In the genomic region with DNA sequence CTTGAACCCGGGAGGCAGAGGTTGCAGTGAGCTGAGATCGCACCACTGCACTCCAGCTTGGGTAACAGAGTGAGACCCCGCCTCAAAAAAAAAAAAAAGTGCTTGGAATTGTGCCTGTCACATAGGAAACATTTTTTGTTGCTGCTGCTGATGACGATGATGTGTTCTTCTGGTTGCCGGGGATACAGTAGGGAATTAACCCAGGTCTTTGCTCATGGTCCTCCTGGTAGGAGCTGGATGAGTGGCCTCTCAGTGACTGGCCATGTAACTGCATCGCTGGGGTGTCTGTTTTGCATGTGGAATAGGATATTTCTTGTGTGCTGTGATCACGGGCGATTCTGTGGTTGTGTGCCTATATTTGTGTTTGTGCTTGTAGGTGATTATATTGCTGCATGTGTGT, we compare ENCODE assay signal across 21 cellular contexts. TPM values are rescaled to one million over a fixed set of nuclear protein-coding genes. Genes with fewer than 3 reads are reported as not detected.
A peak's percentile ranks its signal among the peaks of the same experiment; 100 is the strongest.
DNase-seq lines count a peak whose midpoint lies in the region; ATAC-seq and TF ChIP-seq lines count a peak whose summit lies in the region.
"Had no signal": no experiment of that assay in that cellular context is flagged by ENCODE, and none has a peak within 500 bp of the region (broad histone marks: within the 10 kb centered on the region; RNA-seq: fewer than 3 reads in every experiment).

No MANE protein-coding gene starts in this region.

- no peak overlapping the region for H3K27ac Mint-ChIP-seq in activated T-helper 1 cell treated with anti-CD3 and anti-CD28 coated beads, Interleukin-12 subunit alpha, Interleukin-12 subunit beta, Interleukin-2, Interleukin-4 antibody, amounts not matched to agents 30 ng/mL and 10 ng/mL and 1 ng/mL, durations not matched to agents 14 hours and 24 hours and 36 hours
- no peak overlapping the region for H3K27ac Mint-ChIP-seq in osteocyte (ENCODE audit: unreplicated experiment)

- H3K27me3 ChIP-seq in GM23248 (replicated peaks; ENCODE audit: insufficient read depth) (no peaks in the 10 kb centered on the region), aorta (ENCODE audit: control insufficient read depth in 1 of 2, insufficient read depth in 2 of 2, low read length in 1 of 2) (no peaks in the 10 kb centered on the region)

- H3K4me3 Mint-ChIP-seq in activated T-helper 1 cell treated with anti-CD3 and anti-CD28 coated beads, Interleukin-12 subunit alpha, Interleukin-12 subunit beta, Interleukin-2, Interleukin-4 antibody, amounts not matched to agents 30 ng/mL and 10 ng/mL and 1 ng/mL, durations not matched to agents 14 hours and 24 hours and 36 hours = peak overlapping the region; percentile 8
- no peak overlapping the region for H3K4me3 Mint-ChIP-seq in osteocyte (ENCODE audit: unreplicated experiment)

- H3F3A ChIP-seq in GM23248 (ENCODE audit: insufficient read depth) = no peaks in the 10 kb centered on the region

- no peaks in the 10 kb centered on the region for H3K79me2 ChIP-seq in GM23248 (ENCODE audit: insufficient read depth)

- intact Hi-C loops in activated T-helper 1 cell treated with anti-CD3 and anti-CD28 coated beads, Interleukin-12 subunit alpha, Interleukin-12 subunit beta, Interleukin-2, Interleukin-4 antibody, amounts not matched to agents 30 ng/mL and 10 ng/mL and 1 ng/mL, durations not matched to agents 14 hours and 24 hours and 36 hours (cut with micrococcal nuclease) = no loop called here
- intact Hi-C loops in aorta (cut with DNase I) = loop anchor here in 1 of 2 donors (5.0 kb wide), 1 partner anchor 67 kb away; a partner anchor contains a TSS

- H3K36me3 Mint-ChIP-seq in activated T-helper 1 cell treated with anti-CD3 and anti-CD28 coated beads, Interleukin-12 subunit alpha, Interleukin-12 subunit beta, Interleukin-2, Interleukin-4 antibody, amounts not matched to agents 30 ng/mL and 10 ng/mL and 1 ng/mL, durations not matched to agents 14 hours and 24 hours and 36 hours (ENCODE audit: low read depth) = peaks cover 3% of the 10 kb centered on the region
- H3K36me3 Mint-ChIP-seq in osteocyte (ENCODE audit: unreplicated experiment) = no peaks in the 10 kb centered on the region

- H3K4me2 ChIP-seq in GM23248 (ENCODE audit: unreplicated experiment) = no peak overlapping the region
- H3K4me2 ChIP-seq: PC-9 had no signal

- 56 to 63% methylated on average over 8 of the region's 8 CpGs for WGBS in GM23248 (ENCODE audit: low coverage in 1 of 2, low lambda C conversion rate in 2 of 2, missing lambda C conversion rate in 2 of 2), 2 experiments
- WGBS in aorta, 2 donors = 83 to 89% methylated on average over 8 of the region's 8 CpGs

- TF ChIP-seq CTCF in osteocyte (IDR thresholded peaks at IDR 0.05) = no peak

- H3K27ac ChIP-seq in GM23248 (no peak overlapping the region), aorta (ENCODE audit: low read depth in 1 of 2, low read length in 2 of 2) (no peak overlapping the region)
- H3K27ac ChIP-seq: PC-9, SJSA1 had no signal

- H3K9me3 ChIP-seq in GM23248 (ENCODE audit: low read depth) (no peaks in the 10 kb centered on the region), aorta (ENCODE audit: control insufficient read depth, low read length) (no peaks in the 10 kb centered on the region)
- H3K9me3 ChIP-seq: BE2C, SJSA1 had no signal

- no peak overlapping the region for H2AFZ ChIP-seq in GM23248
- H2AFZ ChIP-seq: PC-9 had no signal

- H3K36me3 ChIP-seq in GM23248 (ENCODE audit: low read depth) = no peaks in the 10 kb centered on the region
- H3K36me3 ChIP-seq in aorta (ENCODE audit: control insufficient read depth in 1 of 2, insufficient read depth in 2 of 2, low read length in 1 of 2) = no peaks in the 10 kb centered on the region
- H3K36me3 ChIP-seq: BE2C, SJSA1 had no signal

- in situ Hi-C loops in GM23248 (cut with MboI) = no loop called here

- H3K9me2 ChIP-seq in GM23248 (ENCODE audit: insufficient read depth) = no peaks in the 10 kb centered on the region

- DNase-seq in GM23248 (peak; percentile 57), left kidney (ENCODE audit: low read depth, low spot score) (peak; percentile 37), renal cortical epithelial cell (ENCODE audit: low read depth) (peak; percentile 37), osteocyte (ENCODE audit: extremely low spot score, unreplicated experiment) (no peak), left lobe of liver (ENCODE audit: low spot score) (no peak), aorta (no peak)
- DNase-seq in activated T-helper 1 cell treated with anti-CD3 and anti-CD28 coated beads, Interleukin-12 subunit alpha, Interleukin-12 subunit beta, Interleukin-2, Interleukin-4 antibody, amounts not matched to agents 30 ng/mL and 10 ng/mL and 1 ng/mL, durations not matched to agents 14 hours and 24 hours and 36 hours (ENCODE audit: low spot score) = no peak
- DNase-seq in central memory CD4-positive, alpha-beta T cell = no peak
- DNase-seq: BE2C; Calu3; CD4-positive, alpha-beta memory T cell; Kasumi-1; MM.1S; NCI-H1105; NCI-H1694; NCI-H2081 treated with DMSO at 0.1 percent for 48 hours; NCI-H510A treated with DMSO at 0.1 percent for 48 hours; NCI-H774; PC-9 had no signal

- H3K9ac ChIP-seq in GM23248 = no peak overlapping the region

- H3K9me3 Mint-ChIP-seq in activated T-helper 1 cell treated with anti-CD3 and anti-CD28 coated beads, Interleukin-12 subunit alpha, Interleukin-12 subunit beta, Interleukin-2, Interleukin-4 antibody, amounts not matched to agents 30 ng/mL and 10 ng/mL and 1 ng/mL, durations not matched to agents 14 hours and 24 hours and 36 hours = no peaks in the 10 kb centered on the region
- no peaks in the 10 kb centered on the region for H3K9me3 Mint-ChIP-seq in osteocyte (ENCODE audit: unreplicated experiment)

- peaks cover 16% of the 10 kb centered on the region for H3K27me3 Mint-ChIP-seq in activated T-helper 1 cell treated with anti-CD3 and anti-CD28 coated beads, Interleukin-12 subunit alpha, Interleukin-12 subunit beta, Interleukin-2, Interleukin-4 antibody, amounts not matched to agents 30 ng/mL and 10 ng/mL and 1 ng/mL, durations not matched to agents 14 hours and 24 hours and 36 hours (ENCODE audit: insufficient read depth)
- peaks cover 17% of the 10 kb centered on the region for H3K27me3 Mint-ChIP-seq in osteocyte (ENCODE audit: unreplicated experiment)

- no peak for ATAC-seq in left lobe of liver
- ATAC-seq in aorta (ENCODE audit: low FRiP score) = no peak

- H3K4me1 Mint-ChIP-seq in activated T-helper 1 cell treated with anti-CD3 and anti-CD28 coated beads, Interleukin-12 subunit alpha, Interleukin-12 subunit beta, Interleukin-2, Interleukin-4 antibody, amounts not matched to agents 30 ng/mL and 10 ng/mL and 1 ng/mL, durations not matched to agents 14 hours and 24 hours and 36 hours (ENCODE audit: low read depth) = peaks cover 21% of the 10 kb centered on the region
- H3K4me1 Mint-ChIP-seq in osteocyte (ENCODE audit: unreplicated experiment) = peaks cover 20% of the 10 kb centered on the region

- H4K20me1 ChIP-seq in GM23248 (ENCODE audit: insufficient read depth) = no peaks in the 10 kb centered on the region

- H3K4me3 ChIP-seq in GM23248 (no peak overlapping the region), aorta (ENCODE audit: low read length in 2 of 2) (no peak overlapping the region)
- H3K4me3 ChIP-seq: PC-9, SJSA1 had no signal

- H3K4me1 ChIP-seq in GM23248 (ENCODE audit: insufficient read depth) (peaks cover 11% of the 10 kb centered on the region; the same call in 1 of the 2 replicates), aorta (ENCODE audit: control insufficient read depth in 1 of 2, insufficient read depth in 2 of 2, low read length in 2 of 2) (no peaks in the 10 kb centered on the region)

RNA-seq across cellular contexts. Expression of a gene that starts 4.7 kb away (rescaled TPM):
- total RNA-seq in GM23248 (2014; rRNA removed; shearing (Covaris generic)) = not detected in 2 replicates
- polyA plus RNA-seq in GM23248 (2016; fragmentation: Nextera tagmentation; extraction: Ambion mirVana) (0.82 and 1.1 TPM in 2 replicates), aorta (1 to 10 TPM in 1 of 2 donors, under 1 TPM in 1; 0.51 to 3.0 TPM)
- total RNA-seq in activated T-helper 1 cell treated with anti-CD3 and anti-CD28 coated beads, Interleukin-12 subunit alpha, Interleukin-12 subunit beta, Interleukin-2, Interleukin-4 antibody, amounts not matched to agents 30 ng/mL and 10 ng/mL and 1 ng/mL, durations not matched to agents 14 hours and 24 hours and 36 hours = not detected in 2 replicates
- total RNA-seq in renal cortical epithelial cell (not detected in 2 replicates), osteocyte (not detected in 2 replicates), left lobe of liver (not detected), aorta (1 to 10 TPM in 1 of 2 donors, not detected in 1; 1.1 TPM)
- total RNA-seq: CD4-positive, alpha-beta memory T cell; SJSA1 had no signal

RNA-seq across cellular contexts. Expression of a gene that starts 32.4 kb away (rescaled TPM):
- total RNA-seq in GM23248 (2014; rRNA removed; shearing (Covaris generic)) = 0.22 and 0.51 TPM in 2 replicates
- polyA plus RNA-seq in GM23248 (2016; fragmentation: Nextera tagmentation; extraction: Ambion mirVana) (0.61 and 1.1 TPM in 2 replicates), aorta (1 to 10 TPM; 1.4 to 3.6 TPM)
- 32.8 and 38.5 TPM in 2 replicates for total RNA-seq in activated T-helper 1 cell treated with anti-CD3 and anti-CD28 coated beads, Interleukin-12 subunit alpha, Interleukin-12 subunit beta, Interleukin-2, Interleukin-4 antibody, amounts not matched to agents 30 ng/mL and 10 ng/mL and 1 ng/mL, durations not matched to agents 14 hours and 24 hours and 36 hours
- total RNA-seq in renal cortical epithelial cell (1.2 and 1.4 TPM in 2 replicates), osteocyte (7.6 and 8.4 TPM in 2 replicates), left lobe of liver (0.83 TPM), aorta (10 to 100 TPM in 1 of 2 donors, 1 to 10 TPM in 1; 7.4 to 12.1 TPM)

RNA-seq across cellular contexts. Expression of a gene that starts 48.0 kb away (rescaled TPM):
- not detected in 2 replicates for total RNA-seq in GM23248 (2014; rRNA removed; shearing (Covaris generic))
- polyA plus RNA-seq in GM23248 (2016; fragmentation: Nextera tagmentation; extraction: Ambion mirVana) (not detected in 2 replicates), aorta (under 1 TPM; 0.08 to 0.38 TPM)
- not detected in 2 replicates for total RNA-seq in activated T-helper 1 cell treated with anti-CD3 and anti-CD28 coated beads, Interleukin-12 subunit alpha, Interleukin-12 subunit beta, Interleukin-2, Interleukin-4 antibody, amounts not matched to agents 30 ng/mL and 10 ng/mL and 1 ng/mL, durations not matched to agents 14 hours and 24 hours and 36 hours
- total RNA-seq in renal cortical epithelial cell (not detected in 2 replicates), osteocyte (not detected in 2 replicates), left lobe of liver (not detected), aorta (not detected)
- total RNA-seq: CD4-positive, alpha-beta memory T cell; H1; SJSA1 had no signal
- polyA plus RNA-seq: CD4-positive, alpha-beta memory T cell; H1 had no signal

Comparison
In these comparisons a context has a peak if more than half of its experiments do, and no peak if none do; other contexts are left out.
1. DNase-seq: peak in GM23248 (single experiment), left kidney (single experiment) and renal cortical epithelial cell (single experiment); none in activated T-helper 1 cell treated with anti-CD3 and anti-CD28 coated beads, Interleukin-12 subunit alpha, Interleukin-12 subunit beta, Interleukin-2, Interleukin-4 antibody, amounts not matched to agents 30 ng/mL and 10 ng/mL and 1 ng/mL, durations not matched to agents 14 hours and 24 hours and 36 hours (single experiment), central memory CD4-positive, alpha-beta T cell (single experiment), osteocyte (single experiment), left lobe of liver (single experiment) and aorta (0 of 2).